In the genomic region with DNA sequence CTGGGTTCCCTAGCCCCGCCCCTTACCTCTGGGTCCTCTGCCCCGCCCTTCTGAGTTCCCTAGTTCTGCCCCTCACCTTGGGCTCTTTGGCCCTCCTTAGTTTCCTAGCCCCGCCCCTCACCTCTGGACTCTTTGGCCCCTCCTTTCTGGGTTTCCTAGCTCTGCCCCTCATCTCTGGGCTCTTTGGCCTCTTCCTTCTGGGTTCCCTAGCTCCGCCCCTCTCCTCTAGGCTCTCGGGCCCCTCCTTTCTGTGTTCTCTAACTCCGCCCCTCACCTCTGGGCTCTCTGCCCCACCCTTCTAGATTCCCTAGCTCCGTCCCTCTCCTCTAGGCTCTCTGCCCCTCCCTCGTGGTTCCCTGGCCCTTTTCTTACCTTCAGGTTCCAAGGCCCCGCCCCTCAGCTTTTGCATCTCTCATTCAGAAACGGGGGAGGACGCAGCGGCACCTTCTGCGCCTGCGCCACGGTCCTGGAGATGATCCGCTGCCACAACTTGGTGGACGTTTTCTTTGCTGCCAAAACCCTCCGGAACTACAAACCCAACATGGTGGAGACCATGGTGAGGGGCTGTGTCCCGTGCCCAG, we compare ENCODE assay signal across 1 cellular context.
A peak's percentile ranks its signal among the peaks of the same experiment; 100 is the strongest.
TF ChIP-seq lines count a peak whose summit lies in the region.

No MANE protein-coding gene starts in this region.

TF ChIP-seq in K562, 482 proteins besides CTCF, POLR2A, EP300 and RAD21 (continued from another document):
- TF ChIP-seq, protein P1, sequence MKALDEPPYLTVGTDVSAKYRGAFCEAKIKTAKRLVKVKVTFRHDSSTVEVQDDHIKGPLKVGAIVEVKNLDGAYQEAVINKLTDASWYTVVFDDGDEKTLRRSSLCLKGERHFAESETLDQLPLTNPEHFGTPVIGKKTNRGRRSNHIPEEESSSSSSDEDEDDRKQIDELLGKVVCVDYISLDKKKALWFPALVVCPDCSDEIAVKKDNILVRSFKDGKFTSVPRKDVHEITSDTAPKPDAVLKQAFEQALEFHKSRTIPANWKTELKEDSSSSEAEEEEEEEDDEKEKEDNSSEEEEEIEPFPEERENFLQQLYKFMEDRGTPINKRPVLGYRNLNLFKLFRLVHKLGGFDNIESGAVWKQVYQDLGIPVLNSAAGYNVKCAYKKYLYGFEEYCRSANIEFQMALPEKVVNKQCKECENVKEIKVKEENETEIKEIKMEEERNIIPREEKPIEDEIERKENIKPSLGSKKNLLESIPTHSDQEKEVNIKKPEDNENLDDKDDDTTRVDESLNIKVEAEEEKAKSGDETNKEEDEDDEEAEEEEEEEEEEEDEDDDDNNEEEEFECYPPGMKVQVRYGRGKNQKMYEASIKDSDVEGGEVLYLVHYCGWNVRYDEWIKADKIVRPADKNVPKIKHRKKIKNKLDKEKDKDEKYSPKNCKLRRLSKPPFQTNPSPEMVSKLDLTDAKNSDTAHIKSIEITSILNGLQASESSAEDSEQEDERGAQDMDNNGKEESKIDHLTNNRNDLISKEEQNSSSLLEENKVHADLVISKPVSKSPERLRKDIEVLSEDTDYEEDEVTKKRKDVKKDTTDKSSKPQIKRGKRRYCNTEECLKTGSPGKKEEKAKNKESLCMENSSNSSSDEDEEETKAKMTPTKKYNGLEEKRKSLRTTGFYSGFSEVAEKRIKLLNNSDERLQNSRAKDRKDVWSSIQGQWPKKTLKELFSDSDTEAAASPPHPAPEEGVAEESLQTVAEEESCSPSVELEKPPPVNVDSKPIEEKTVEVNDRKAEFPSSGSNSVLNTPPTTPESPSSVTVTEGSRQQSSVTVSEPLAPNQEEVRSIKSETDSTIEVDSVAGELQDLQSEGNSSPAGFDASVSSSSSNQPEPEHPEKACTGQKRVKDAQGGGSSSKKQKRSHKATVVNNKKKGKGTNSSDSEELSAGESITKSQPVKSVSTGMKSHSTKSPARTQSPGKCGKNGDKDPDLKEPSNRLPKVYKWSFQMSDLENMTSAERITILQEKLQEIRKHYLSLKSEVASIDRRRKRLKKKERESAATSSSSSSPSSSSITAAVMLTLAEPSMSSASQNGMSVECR (CRISPR knock-in tag; IDR thresholded peaks at IDR 0.05), result no peak
- TF ChIP-seq MYC (IDR thresholded peaks at IDR 0.05; ENCODE audit: low read depth, low read length) (0 out of 2 replicates have a peak, but pooled peaks have one; percentile 36), MYC (CRISPR knock-in tag; IDR thresholded peaks at IDR 0.05; ENCODE audit: borderline replicate concordance, low read depth) (no peak), ZNF324 (CRISPR knock-in tag; IDR thresholded peaks at IDR 0.05) (no peak), NCOR1 (IDR thresholded peaks at IDR 0.05) (no peak), ZNF561 (CRISPR knock-in tag; conservative IDR thresholded peaks at IDR 0.05) (no peak), GATA2 (CRISPR knock-in tag; IDR thresholded peaks at IDR 0.05) (no peak), CBX3 (IDR thresholded peaks at IDR 0.05; ENCODE audit: borderline replicate concordance in 1 of 2, low read length in 2 of 2) (no peak), JUNB (CRISPR knock-in tag; conservative IDR thresholded peaks at IDR 0.05) (no peak)
